ENCODE assay signal across 2 cellular contexts in the genomic region with DNA sequence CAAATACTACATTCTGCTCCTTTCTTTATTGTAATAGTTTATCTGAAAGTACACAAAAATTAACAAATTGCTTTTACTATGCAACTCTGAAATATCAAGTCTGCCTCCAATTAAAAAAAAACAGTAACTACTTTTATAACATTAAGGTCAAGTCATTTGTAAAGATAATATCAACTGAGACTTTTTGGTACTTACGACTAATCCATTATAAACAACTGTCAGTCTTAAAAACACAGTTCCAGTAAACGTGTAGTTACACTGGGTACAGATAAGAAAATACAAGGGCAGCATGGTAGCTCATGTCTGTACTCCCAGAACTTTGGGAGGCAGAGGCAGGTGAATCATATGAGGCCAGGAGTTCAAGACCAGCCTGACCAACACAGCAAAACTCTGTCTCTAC.
TF ChIP-seq lines count a peak whose summit lies in the region.

No MANE protein-coding gene starts in this region.

TF ChIP-seq in HCT116, 20 proteins besides CTCF, POLR2A, EP300 and RAD21:
- TF ChIP-seq, protein P1, sequence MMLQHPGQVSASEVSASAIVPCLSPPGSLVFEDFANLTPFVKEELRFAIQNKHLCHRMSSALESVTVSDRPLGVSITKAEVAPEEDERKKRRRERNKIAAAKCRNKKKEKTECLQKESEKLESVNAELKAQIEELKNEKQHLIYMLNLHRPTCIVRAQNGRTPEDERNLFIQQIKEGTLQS (IDR thresholded peaks at IDR 0.05) = no peak
- TF ChIP-seq YY1 (IDR thresholded peaks at IDR 0.05; ENCODE audit: extremely low read depth, insufficient replicate concordance, low read depth, low read length) (no peak), JUND (IDR thresholded peaks at IDR 0.05) (no peak), EZH2 (IDR thresholded peaks at IDR 0.05) (no peak), EGR1 (IDR thresholded peaks at IDR 0.05; ENCODE audit: low read depth) (no peak), EZH2phosphoT487 (IDR thresholded peaks at IDR 0.05; ENCODE audit: borderline replicate concordance) (no peak), SRF (IDR thresholded peaks at IDR 0.05; ENCODE audit: low read depth) (no peak), ELF1 (IDR thresholded peaks at IDR 0.05; ENCODE audit: borderline replicate concordance, low read depth) (no peak), SIN3A (IDR thresholded peaks at IDR 0.05; ENCODE audit: low read depth) (no peak), POLR2AphosphoS5 (IDR thresholded peaks at IDR 0.05; ENCODE audit: low read depth, low read length) (no peak), SP1 (IDR thresholded peaks at IDR 0.05; ENCODE audit: low read depth) (no peak), ZFX (IDR thresholded peaks at IDR 0.05) (no peak)
- TF ChIP-seq, protein P2, sequence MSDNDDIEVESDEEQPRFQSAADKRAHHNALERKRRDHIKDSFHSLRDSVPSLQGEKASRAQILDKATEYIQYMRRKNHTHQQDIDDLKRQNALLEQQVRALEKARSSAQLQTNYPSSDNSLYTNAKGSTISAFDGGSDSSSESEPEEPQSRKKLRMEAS (IDR thresholded peaks at IDR 0.05) = no peak
- TF ChIP-seq, protein P3, sequence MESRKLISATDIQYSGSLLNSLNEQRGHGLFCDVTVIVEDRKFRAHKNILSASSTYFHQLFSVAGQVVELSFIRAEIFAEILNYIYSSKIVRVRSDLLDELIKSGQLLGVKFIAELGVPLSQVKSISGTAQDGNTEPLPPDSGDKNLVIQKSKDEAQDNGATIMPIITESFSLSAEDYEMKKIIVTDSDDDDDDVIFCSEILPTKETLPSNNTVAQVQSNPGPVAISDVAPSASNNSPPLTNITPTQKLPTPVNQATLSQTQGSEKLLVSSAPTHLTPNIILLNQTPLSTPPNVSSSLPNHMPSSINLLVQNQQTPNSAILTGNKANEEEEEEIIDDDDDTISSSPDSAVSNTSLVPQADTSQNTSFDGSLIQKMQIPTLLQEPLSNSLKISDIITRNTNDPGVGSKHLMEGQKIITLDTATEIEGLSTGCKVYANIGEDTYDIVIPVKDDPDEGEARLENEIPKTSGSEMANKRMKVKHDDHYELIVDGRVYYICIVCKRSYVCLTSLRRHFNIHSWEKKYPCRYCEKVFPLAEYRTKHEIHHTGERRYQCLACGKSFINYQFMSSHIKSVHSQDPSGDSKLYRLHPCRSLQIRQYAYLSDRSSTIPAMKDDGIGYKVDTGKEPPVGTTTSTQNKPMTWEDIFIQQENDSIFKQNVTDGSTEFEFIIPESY (IDR thresholded peaks at IDR 0.05; ENCODE audit: extremely low read depth, insufficient replicate concordance, low read length) = no peak
- TF ChIP-seq, protein P4, sequence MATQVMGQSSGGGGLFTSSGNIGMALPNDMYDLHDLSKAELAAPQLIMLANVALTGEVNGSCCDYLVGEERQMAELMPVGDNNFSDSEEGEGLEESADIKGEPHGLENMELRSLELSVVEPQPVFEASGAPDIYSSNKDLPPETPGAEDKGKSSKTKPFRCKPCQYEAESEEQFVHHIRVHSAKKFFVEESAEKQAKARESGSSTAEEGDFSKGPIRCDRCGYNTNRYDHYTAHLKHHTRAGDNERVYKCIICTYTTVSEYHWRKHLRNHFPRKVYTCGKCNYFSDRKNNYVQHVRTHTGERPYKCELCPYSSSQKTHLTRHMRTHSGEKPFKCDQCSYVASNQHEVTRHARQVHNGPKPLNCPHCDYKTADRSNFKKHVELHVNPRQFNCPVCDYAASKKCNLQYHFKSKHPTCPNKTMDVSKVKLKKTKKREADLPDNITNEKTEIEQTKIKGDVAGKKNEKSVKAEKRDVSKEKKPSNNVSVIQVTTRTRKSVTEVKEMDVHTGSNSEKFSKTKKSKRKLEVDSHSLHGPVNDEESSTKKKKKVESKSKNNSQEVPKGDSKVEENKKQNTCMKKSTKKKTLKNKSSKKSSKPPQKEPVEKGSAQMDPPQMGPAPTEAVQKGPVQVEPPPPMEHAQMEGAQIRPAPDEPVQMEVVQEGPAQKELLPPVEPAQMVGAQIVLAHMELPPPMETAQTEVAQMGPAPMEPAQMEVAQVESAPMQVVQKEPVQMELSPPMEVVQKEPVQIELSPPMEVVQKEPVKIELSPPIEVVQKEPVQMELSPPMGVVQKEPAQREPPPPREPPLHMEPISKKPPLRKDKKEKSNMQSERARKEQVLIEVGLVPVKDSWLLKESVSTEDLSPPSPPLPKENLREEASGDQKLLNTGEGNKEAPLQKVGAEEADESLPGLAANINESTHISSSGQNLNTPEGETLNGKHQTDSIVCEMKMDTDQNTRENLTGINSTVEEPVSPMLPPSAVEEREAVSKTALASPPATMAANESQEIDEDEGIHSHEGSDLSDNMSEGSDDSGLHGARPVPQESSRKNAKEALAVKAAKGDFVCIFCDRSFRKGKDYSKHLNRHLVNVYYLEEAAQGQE (IDR thresholded peaks at IDR 0.05; ENCODE audit: low read depth) = no peak

TF ChIP-seq in SK-N-SH, 30 proteins besides CTCF, POLR2A, EP300 and RAD21:
- TF ChIP-seq SMC3 (IDR thresholded peaks at IDR 0.05; ENCODE audit: low read depth, low read length) = no peak
- TF ChIP-seq, protein P5, sequence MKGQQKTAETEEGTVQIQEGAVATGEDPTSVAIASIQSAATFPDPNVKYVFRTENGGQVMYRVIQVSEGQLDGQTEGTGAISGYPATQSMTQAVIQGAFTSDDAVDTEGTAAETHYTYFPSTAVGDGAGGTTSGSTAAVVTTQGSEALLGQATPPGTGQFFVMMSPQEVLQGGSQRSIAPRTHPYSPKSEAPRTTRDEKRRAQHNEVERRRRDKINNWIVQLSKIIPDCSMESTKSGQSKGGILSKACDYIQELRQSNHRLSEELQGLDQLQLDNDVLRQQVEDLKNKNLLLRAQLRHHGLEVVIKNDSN (IDR thresholded peaks at IDR 0.05; ENCODE audit: borderline replicate concordance, low read depth) = no peak
- TF ChIP-seq, protein P4 (IDR thresholded peaks at IDR 0.05; ENCODE audit: low read depth, low read length) = no peak
- no peak for TF ChIP-seq TCF12 (IDR thresholded peaks at IDR 0.05)
- TF ChIP-seq FOXJ3 (CRISPR knock-in tag; IDR thresholded peaks at IDR 0.05) = no peak
- TF ChIP-seq YY1 (IDR thresholded peaks at IDR 0.05; ENCODE audit: low read depth) = no peak
- TF ChIP-seq RXRA (IDR thresholded peaks at IDR 0.05; ENCODE audit: borderline replicate concordance, low read depth) = no peak
- no peak for TF ChIP-seq FOXM1 (IDR thresholded peaks at IDR 0.05; ENCODE audit: low read depth)
- no peak for TF ChIP-seq POLR2AphosphoS5 (IDR thresholded peaks at IDR 0.05; ENCODE audit: low read depth, low read length)
- no peak for TF ChIP-seq RCOR1 (IDR thresholded peaks at IDR 0.05; ENCODE audit: low read length)
- TF ChIP-seq NRF1 (IDR thresholded peaks at IDR 0.05; ENCODE audit: low read depth, low read length) = no peak
- TF ChIP-seq FOSL2 (IDR thresholded peaks at IDR 0.05; ENCODE audit: borderline replicate concordance, low read depth) = no peak
- no peak for TF ChIP-seq RFX5 (IDR thresholded peaks at IDR 0.05; ENCODE audit: low read length)
- TF ChIP-seq TEAD4 (IDR thresholded peaks at IDR 0.05; ENCODE audit: borderline replicate concordance, insufficient read depth) = no peak
- no peak for TF ChIP-seq NFIC (IDR thresholded peaks at IDR 0.05; ENCODE audit: borderline replicate concordance)
- TF ChIP-seq SIN3A (IDR thresholded peaks at IDR 0.05; ENCODE audit: borderline replicate concordance, low read depth, low read length) = no peak
- TF ChIP-seq, protein P2 (IDR thresholded peaks at IDR 0.05; ENCODE audit: low read depth) = no peak
- no peak for TF ChIP-seq TAF1 (IDR thresholded peaks at IDR 0.05; ENCODE audit: borderline replicate concordance, low read depth, low read length)
